ENCODE assay signal across 36 cellular contexts in the genomic region with DNA sequence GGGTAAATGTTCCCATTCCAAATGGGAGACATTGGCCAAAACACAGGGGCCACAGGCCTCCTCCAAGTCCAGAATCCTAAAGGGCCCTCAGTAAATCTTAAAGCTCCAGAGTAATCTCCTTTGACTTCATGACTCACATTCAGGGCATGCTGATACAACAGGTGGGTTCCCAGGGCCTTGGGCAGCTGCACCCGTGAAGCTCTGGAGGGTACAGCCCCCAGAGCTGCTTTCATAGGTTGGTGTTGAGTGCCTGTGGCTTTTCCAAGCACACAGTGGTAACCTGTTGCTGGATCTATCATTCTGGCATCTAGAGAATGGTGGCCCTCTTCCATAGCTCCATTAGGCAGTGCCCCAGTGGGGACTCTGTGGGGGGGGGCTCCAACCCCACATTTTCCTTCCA. TPM values are rescaled to one million over a fixed set of nuclear protein-coding genes. Genes with fewer than 3 reads are reported as not detected.
"Had no signal": no experiment of that assay in that cellular context is flagged by ENCODE, and none has a peak within 500 bp of the region (broad histone marks: within the 10 kb centered on the region; RNA-seq: fewer than 3 reads in every experiment).

No MANE protein-coding gene starts in this region.

- H3K27ac ChIP-seq: adrenal gland, ascending aorta, body of pancreas, brain microvascular endothelial cell, breast epithelium, cardiac muscle cell had no signal

- H3K4me1 ChIP-seq: adrenal gland, ascending aorta, body of pancreas, breast epithelium had no signal

- H3K4me3 ChIP-seq: adrenal gland, ascending aorta, body of pancreas, breast epithelium, cardiac muscle cell had no signal

- H3K36me3 ChIP-seq: adrenal gland, ascending aorta, brain microvascular endothelial cell, breast epithelium, cardiac muscle cell had no signal

- H3K9me3 ChIP-seq: adrenal gland, ascending aorta, body of pancreas had no signal

- DNase-seq: activated effector memory CD4-positive, alpha-beta T cell treated with anti-CD3 and anti-CD28 coated beads, Interleukin-2, amount 50 U/mL, for 16 hours; activated effector memory CD4-positive, alpha-beta T cell treated with Interleukin-2 at 50 U/mL for 16 hours; activated gamma-delta T cell; activated gamma-delta T cell treated with Interleukin-2 at 50 U/mL for 16 hours; activated naive CD4-positive, alpha-beta T cell; activated naive CD4-positive, alpha-beta T cell treated with anti-CD3 and anti-CD28 coated beads for 36 hours; activated naive CD4-positive, alpha-beta T cell treated with anti-CD3 and anti-CD28 coated beads, Interleukin-2, amount 10 ng/mL, durations not matched to agents 7 days and 5 days; activated naive CD4-positive, alpha-beta T cell treated with anti-CD3 and anti-CD28 coated beads, Interleukin-2, amount 50 U/mL, for 16 hours; activated naive CD4-positive, alpha-beta T cell treated with Interleukin-2 at 50 U/mL for 16 hours; activated naive CD8-positive, alpha-beta T cell treated with anti-CD3 and anti-CD28 coated beads for 36 hours; activated naive CD8-positive, alpha-beta T cell treated with anti-CD3 and anti-CD28 coated beads, Interleukin-2, amount 10 ng/mL, durations not matched to agents 7 days and 5 days; activated naive CD8-positive, alpha-beta T cell treated with anti-CD3 and anti-CD28 coated beads, Interleukin-2, amount 50 U/mL, for 24 hours; activated T-cell treated with anti-CD3 and anti-CD28 coated beads, Interleukin-2, amount 50 U/mL, for 1 hour; activated T-cell treated with anti-CD3 and anti-CD28 coated beads, Interleukin-2, amount 50 U/mL, for 24 hours; activated T-cell treated with anti-CD3 and anti-CD28 coated beads, Interleukin-2, amount 50 U/mL, for 4 hours; activated T-cell treated with anti-CD3 and anti-CD28 coated beads, Interleukin-2, amount 50 U/mL, for 48 hours; activated T-cell treated with anti-CD3 and anti-CD28 coated beads, Interleukin-2, amount 50 U/mL, for 72 hours; adrenal gland; amniotic stem cell; amygdala; anterior cingulate cortex; aorta; body of pancreas; brain microvascular endothelial cell; caudate nucleus; central memory CD4-positive, alpha-beta T cell; cerebellar nuclear complex had no signal

- H3K27me3 ChIP-seq: adrenal gland, ascending aorta, body of pancreas, brain microvascular endothelial cell, breast epithelium, cardiac muscle cell had no signal

- ATAC-seq: activated naive CD4-positive, alpha-beta T cell treated with anti-CD3 and anti-CD28 coated beads, Interleukin-2, amount 50 U/mL, for 72 hours; activated naive CD8-positive, alpha-beta T cell treated with anti-CD3 and anti-CD28 coated beads, Interleukin-2, amount 50 U/mL, for 24 hours; activated T-cell treated with anti-CD3 and anti-CD28 coated beads, Interleukin-2, amount 50 U/mL, for 4 hours; activated T-cell treated with anti-CD3 and anti-CD28 coated beads, Interleukin-2, amount 50 U/mL, for 72 hours; activated T-helper 17 cell treated with anti-CD3 and anti-CD28 coated beads, Interleukin-2, amount 50 U/mL, for 72 hours; body of pancreas had no signal

RNA-seq across cellular contexts. Expression of gene NELL1, which starts 54.0 kb away (rescaled TPM):
- total RNA-seq: activated naive CD4-positive, alpha-beta T cell treated with anti-CD3 and anti-CD28 coated beads for 36 hours; activated naive CD4-positive, alpha-beta T cell treated with anti-CD3 and anti-CD28 coated beads, Interleukin-2, amount 50 U/mL, for 72 hours; activated naive CD8-positive, alpha-beta T cell treated with anti-CD3 and anti-CD28 coated beads for 36 hours; activated naive CD8-positive, alpha-beta T cell treated with anti-CD3 and anti-CD28 coated beads, Interleukin-2, amount 10 ng/mL, durations not matched to agents 7 days and 5 days; activated T-cell treated with anti-CD3 and anti-CD28 coated beads, Interleukin-2, amount 50 U/mL, for 4 hours; activated T-cell treated with anti-CD3 and anti-CD28 coated beads, Interleukin-2, amount 50 U/mL, for 72 hours; activated T-helper 1 cell treated with anti-CD3 and anti-CD28 coated beads, Interleukin-12 subunit alpha, Interleukin-12 subunit beta, Interleukin-2, Interleukin-4 antibody, amounts not matched to agents 30 ng/mL and 10 ng/mL and 1 ng/mL, durations not matched to agents 14 hours and 24 hours and 36 hours; activated T-helper 17 cell treated with anti-CD3 and anti-CD28 coated beads, Interleukin-2, amount 50 U/mL, for 72 hours; ascending aorta; body of pancreas; bronchial epithelial cell; cardiac septum; chondrocyte had no signal
- polyA plus RNA-seq: aorta had no signal
